Comparison of ENCODE assay signal across 1 cellular context in the genomic region with DNA sequence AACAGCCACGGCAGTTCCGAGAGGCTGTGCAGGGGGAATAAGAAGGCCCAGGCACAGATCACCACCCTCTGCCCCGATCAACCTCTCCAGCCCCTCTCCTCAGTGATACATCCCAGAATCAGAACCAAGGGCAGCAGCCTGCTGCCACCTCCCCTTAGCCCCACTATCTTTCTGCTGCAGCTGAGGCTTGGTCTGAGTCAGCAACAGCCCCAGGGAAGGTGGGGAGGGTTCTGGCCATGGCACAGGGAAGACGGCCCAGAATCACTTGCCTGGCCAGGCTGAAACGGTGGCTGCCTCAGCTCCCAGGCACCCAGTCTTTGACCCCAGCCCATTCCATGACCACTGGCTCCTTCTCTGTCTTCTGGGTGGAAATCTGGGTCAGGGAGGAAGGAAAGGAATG.
TF ChIP-seq lines count a peak whose summit lies in the region.

No MANE protein-coding gene starts in this region.

TF ChIP-seq in IMR-90, 13 proteins besides CTCF, POLR2A, EP300 and RAD21 (continued from another document):
- TF ChIP-seq NFE2L2 (IDR thresholded peaks at IDR 0.05; ENCODE audit: low read depth, low read length) = no peak
- TF ChIP-seq, protein P1, sequence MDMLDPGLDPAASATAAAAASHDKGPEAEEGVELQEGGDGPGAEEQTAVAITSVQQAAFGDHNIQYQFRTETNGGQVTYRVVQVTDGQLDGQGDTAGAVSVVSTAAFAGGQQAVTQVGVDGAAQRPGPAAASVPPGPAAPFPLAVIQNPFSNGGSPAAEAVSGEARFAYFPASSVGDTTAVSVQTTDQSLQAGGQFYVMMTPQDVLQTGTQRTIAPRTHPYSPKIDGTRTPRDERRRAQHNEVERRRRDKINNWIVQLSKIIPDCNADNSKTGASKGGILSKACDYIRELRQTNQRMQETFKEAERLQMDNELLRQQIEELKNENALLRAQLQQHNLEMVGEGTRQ (IDR thresholded peaks at IDR 0.05; ENCODE audit: low read depth, low read length) = no peak
- TF ChIP-seq CHD1 (IDR thresholded peaks at IDR 0.05; ENCODE audit: low read depth, low read length) = no peak
- TF ChIP-seq, protein P2, sequence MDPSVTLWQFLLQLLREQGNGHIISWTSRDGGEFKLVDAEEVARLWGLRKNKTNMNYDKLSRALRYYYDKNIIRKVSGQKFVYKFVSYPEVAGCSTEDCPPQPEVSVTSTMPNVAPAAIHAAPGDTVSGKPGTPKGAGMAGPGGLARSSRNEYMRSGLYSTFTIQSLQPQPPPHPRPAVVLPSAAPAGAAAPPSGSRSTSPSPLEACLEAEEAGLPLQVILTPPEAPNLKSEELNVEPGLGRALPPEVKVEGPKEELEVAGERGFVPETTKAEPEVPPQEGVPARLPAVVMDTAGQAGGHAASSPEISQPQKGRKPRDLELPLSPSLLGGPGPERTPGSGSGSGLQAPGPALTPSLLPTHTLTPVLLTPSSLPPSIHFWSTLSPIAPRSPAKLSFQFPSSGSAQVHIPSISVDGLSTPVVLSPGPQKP (IDR thresholded peaks at IDR 0.05; ENCODE audit: borderline replicate concordance, low read depth, low read length) = no peak
- TF ChIP-seq RCOR1 (IDR thresholded peaks at IDR 0.05; ENCODE audit: insufficient replicate concordance, low read length) = no peak
- no peak for TF ChIP-seq MAFK (IDR thresholded peaks at IDR 0.05; ENCODE audit: low read depth, low read length)
- TF ChIP-seq MXI1 (IDR thresholded peaks at IDR 0.05; ENCODE audit: borderline replicate concordance, low read depth, low read length) = no peak
- no peak for TF ChIP-seq RFX5 (IDR thresholded peaks at IDR 0.05; ENCODE audit: low read depth, low read length)
- TF ChIP-seq SMC3 (IDR thresholded peaks at IDR 0.05; ENCODE audit: low read depth, low read length) = no peak
